Comparison of ENCODE assay signal across 26 cellular contexts in genomic region chr22:49533886-49534285, GRCh38.
DNase-seq lines count a peak whose midpoint lies in the region; ATAC-seq, FAIRE-seq and TF ChIP-seq lines count a peak whose summit lies in the region.
"Had no signal": no experiment of that assay in that cellular context is flagged by ENCODE, and none has a peak within 500 bp of the region (broad histone marks: within the 10 kb centered on the region; RNA-seq: fewer than 3 reads in every experiment).

No MANE protein-coding gene starts in this region.

- TF ChIP-seq POLR2A in esophagus squamous epithelium (IDR thresholded peaks at IDR 0.05), result no peak

- H3K4me1 ChIP-seq in neuronal stem cell (ENCODE audit: control insufficient read depth in 2 of 2, insufficient read depth in 1 of 2, low read depth in 1 of 2, low read length in 2 of 2), result peaks cover 5 to 12% of the 10 kb centered on the region in 2 donors
- H3K4me1 ChIP-seq in upper lobe of right lung, result no peaks in the 10 kb centered on the region
- no peaks in the 10 kb centered on the region for H3K4me1 ChIP-seq in esophagus squamous epithelium

- peak overlapping the region; percentile 35 for H2BK15ac ChIP-seq in neuronal stem cell (ENCODE audit: low read length)

- H2BK120ac ChIP-seq in neuronal stem cell (ENCODE audit: low read depth, low read length), result no peak overlapping the region

- no peaks in the 10 kb centered on the region for H3K36me3 ChIP-seq in neuronal stem cell (replicated peaks in 1 of 2; ENCODE audit: control insufficient read depth in 2 of 2, insufficient read depth in 2 of 2, low read length in 2 of 2)
- no peaks in the 10 kb centered on the region for H3K36me3 ChIP-seq in upper lobe of right lung
- H3K36me3 ChIP-seq in esophagus squamous epithelium, result no peaks in the 10 kb centered on the region

- H3K79me1 ChIP-seq in neuronal stem cell (ENCODE audit: low read depth, low read length), result no peaks in the 10 kb centered on the region

- peak overlapping the region; percentile 34 for H2AK5ac ChIP-seq in neuronal stem cell (ENCODE audit: low read depth, low read length)

- no peak overlapping the region for H3K27ac Mint-ChIP-seq in chondrocyte (ENCODE audit: unreplicated experiment)

- peak; percentile 46 for DNase-seq in NCI-H82 (lab: John Stamatoyannopoulos, UW)
- DNase-seq in NCI-H82 treated with DMSO at 0.1 percent for 48 hours (lab: John Stamatoyannopoulos, UW; ENCODE audit: unreplicated experiment), result no peak
- DNase-seq in chondrocyte (ENCODE audit: low spot score), result peak; percentile 63
- no peak for DNase-seq in neuronal stem cell (ENCODE audit: low spot score)
- peak; percentile 57 for DNase-seq in upper lobe of right lung
- DNase-seq in esophagus squamous epithelium (lab: John Stamatoyannopoulos, UW), result no peak
- no peak for DNase-seq in urothelium cell line (ENCODE audit: low spot score)
- DNase-seq in NCI-H1105 treated with DMSO at 0.1 percent for 48 hours (lab: John Stamatoyannopoulos, UW), result no peak
- DNase-seq: AML-193; Calu3; CD8-positive, alpha-beta memory T cell; DMS153; IMR-90; NCI-H1105; NCI-H2029 treated with DMSO at 0.1 percent for 48 hours; NCI-H2171; NCI-H345; NCI-H774; Right ventricle myocardium superior had no signal

- H3K4me3 ChIP-seq in neuronal stem cell (ENCODE audit: low read length in 2 of 2), result no peak overlapping the region
- no peak overlapping the region for H3K4me3 ChIP-seq in upper lobe of right lung
- no peak overlapping the region for H3K4me3 ChIP-seq in esophagus squamous epithelium

- TF ChIP-seq CTCF in chondrocyte (IDR thresholded peaks at IDR 0.05) (no peak), upper lobe of right lung (IDR thresholded peaks at IDR 0.05) (no peak), esophagus squamous epithelium (IDR thresholded peaks at IDR 0.05) (no peak)

- H3K9me3 ChIP-seq in neuronal stem cell (replicated peaks in 1 of 2; ENCODE audit: control insufficient read depth in 2 of 2, insufficient read depth in 1 of 2, low read depth in 1 of 2, low read length in 2 of 2), result peaks cover 0 to 6% of the 10 kb centered on the region in 2 donors
- no peaks in the 10 kb centered on the region for H3K9me3 ChIP-seq in upper lobe of right lung
- H3K9me3 ChIP-seq in esophagus squamous epithelium, result no peaks in the 10 kb centered on the region

- no peak for FAIRE-seq in urothelium cell line (lab: Jason Lieb, UNC)
- FAIRE-seq: G401.6, GM12892, GM19239, H54 had no signal

- H3K9me3 Mint-ChIP-seq in chondrocyte (ENCODE audit: low read depth), result no peaks in the 10 kb centered on the region
- H3K9me3 Mint-ChIP-seq: CD8-positive, alpha-beta memory T cell had no signal

- H3K4me3 Mint-ChIP-seq in chondrocyte (ENCODE audit: unreplicated experiment), result no peak overlapping the region
- H3K4me3 Mint-ChIP-seq: CD8-positive, alpha-beta memory T cell had no signal

- H3K23ac ChIP-seq in neuronal stem cell (ENCODE audit: low read depth, low read length, poor library complexity), result no peak overlapping the region

- peak overlapping the region; percentile 72 for H3K18ac ChIP-seq in neuronal stem cell (ENCODE audit: low read length)

- intact Hi-C loops in upper lobe of right lung (cut with DNase I), result no loop called here
- intact Hi-C loops in esophagus squamous epithelium (cut with DNase I), result no loop called here

- peaks cover 34% of the 10 kb centered on the region for H3K27me3 Mint-ChIP-seq in chondrocyte (ENCODE audit: low read depth)

- H2BK12ac ChIP-seq in neuronal stem cell (ENCODE audit: low read length), result no peak overlapping the region

- H3K4ac ChIP-seq in neuronal stem cell (ENCODE audit: low read length), result no peak overlapping the region

- no peak overlapping the region for H4K91ac ChIP-seq in neuronal stem cell (ENCODE audit: low read depth, low read length, poor library complexity)

- H3K27me3 ChIP-seq in neuronal stem cell (ENCODE audit: control insufficient read depth in 3 of 3, insufficient read depth in 3 of 3, low read depth in 1 of 3, low read length in 3 of 3) (peaks cover 0 to 9% (median 0%) of the 10 kb centered on the region in 3 experiments), upper lobe of right lung (no peaks in the 10 kb centered on the region), esophagus squamous epithelium (peaks cover 0 to 16% (median 0%) of the 10 kb centered on the region in 4 donors)

- no CpG with 5 or more reads among the region's 19 CpGs for WGBS in neuronal stem cell (ENCODE audit: extremely low coverage in 2 of 2, insufficient read length in 2 of 2, insufficient replicate concordance in 1 of 2), 2 donors
- 66 to 83% methylated on average over 8 to 15 of the region's 19 CpGs for WGBS in esophagus squamous epithelium, 2 donors

- no peak overlapping the region for H3K9ac ChIP-seq in neuronal stem cell (ENCODE audit: low read depth, low read length, poor library complexity)
- H3K9ac ChIP-seq: KMS-11 had no signal

- no peak overlapping the region for H3K14ac ChIP-seq in neuronal stem cell (ENCODE audit: low read length)

- no peak overlapping the region for H3K27ac ChIP-seq in neuronal stem cell (replicated peaks; ENCODE audit: low read length)
- no peak overlapping the region for H3K27ac ChIP-seq in upper lobe of right lung
- H3K27ac ChIP-seq in esophagus squamous epithelium, result no peak overlapping the region
- H3K27ac ChIP-seq: 22Rv1, C4-2B, KMS-11 had no signal

- no peaks in the 10 kb centered on the region for H3K36me3 Mint-ChIP-seq in chondrocyte (ENCODE audit: low read depth)

- H3K4me1 Mint-ChIP-seq in chondrocyte (ENCODE audit: low read depth), result no peaks in the 10 kb centered on the region
- H3K4me1 Mint-ChIP-seq: CD8-positive, alpha-beta memory T cell had no signal

- no peak overlapping the region for H3K4me2 ChIP-seq in neuronal stem cell (ENCODE audit: insufficient read depth, low read length, poor library complexity, severe bottlenecking)
- H3K4me2 ChIP-seq: KMS-11 had no signal

- no peak overlapping the region for H2AFZ ChIP-seq in neuronal stem cell (ENCODE audit: low read length)

- ATAC-seq in upper lobe of right lung, result no peak

- H4K8ac ChIP-seq in neuronal stem cell (ENCODE audit: low read depth, low read length), result no peak overlapping the region

- H2BK5ac ChIP-seq in neuronal stem cell (ENCODE audit: low read length), result no peak overlapping the region

Comparison
In these comparisons a context has a peak if more than half of its experiments do, and no peak if none do; other contexts are left out.
1. DNase-seq: peak in NCI-H82 (single experiment), chondrocyte (single experiment) and upper lobe of right lung (single experiment); none in NCI-H82 treated with DMSO at 0.1 percent for 48 hours (single experiment), neuronal stem cell (single experiment), esophagus squamous epithelium (single experiment), urothelium cell line (single experiment) and NCI-H1105 treated with DMSO at 0.1 percent for 48 hours (single experiment).